Comparison of ENCODE assay signal across 10 cellular contexts in genomic region chr18:69958422-69958821, GRCh38. TPM values are rescaled to one million over a fixed set of nuclear protein-coding genes. Genes with fewer than 3 reads are reported as not detected.
DNase-seq lines count a peak whose midpoint lies in the region; ATAC-seq, FAIRE-seq and TF ChIP-seq lines count a peak whose summit lies in the region.
"Had no signal": no experiment of that assay in that cellular context is flagged by ENCODE, and none has a peak within 500 bp of the region (broad histone marks: within the 10 kb centered on the region; RNA-seq: fewer than 3 reads in every experiment).

No MANE protein-coding gene starts in this region.

- CTCF ChIA-PET in activated CD8-positive, alpha-beta T cell treated with anti-CD3 and anti-CD28 coated beads, Interleukin-2, amount 10 ng/mL, durations not matched to agents 7 days and 5 days (lab: Charles Lee) = interaction anchor here (1.6 to 2.0 kb wide), 4 partner anchors 10 to 60 kb away, joined by 5 to 10 read pairs (median 8); partner anchors contain the start of gene CD226

- H3K4me3 Mint-ChIP-seq in activated CD8-positive, alpha-beta T cell treated with anti-CD3 and anti-CD28 coated beads, Interleukin-2, amount 10 ng/mL, durations not matched to agents 7 days and 5 days = peak overlapping the region; percentile 3
- H3K4me3 Mint-ChIP-seq in H9 = no peak overlapping the region
- H3K4me3 Mint-ChIP-seq: neural crest cell had no signal

- H3K79me1 ChIP-seq in H9 (ENCODE audit: insufficient read depth, low read depth, low read length, poor library complexity, severe bottlenecking) = no peaks in the 10 kb centered on the region

- no peak overlapping the region for H3K23ac ChIP-seq in H9 (ENCODE audit: insufficient read length, low read depth, low read length)

- H3K4me1 Mint-ChIP-seq in activated CD8-positive, alpha-beta T cell treated with anti-CD3 and anti-CD28 coated beads, Interleukin-2, amount 10 ng/mL, durations not matched to agents 7 days and 5 days (ENCODE audit: low read depth) = peaks cover 25% of the 10 kb centered on the region
- H3K4me1 Mint-ChIP-seq in H9 = no peaks in the 10 kb centered on the region
- H3K4me1 Mint-ChIP-seq: neural crest cell had no signal

- POLR2A ChIA-PET in activated CD8-positive, alpha-beta T cell treated with anti-CD3 and anti-CD28 coated beads, Interleukin-2, amount 10 ng/mL, durations not matched to agents 7 days and 5 days (lab: Charles Lee) = interaction anchor here (1.0 to 2.0 kb wide), 3 partner anchors 13 to 49 kb away, joined by 4 to 12 read pairs (median 8); no protein-coding TSS in a partner anchor

- H2BK120ac ChIP-seq in H9 (ENCODE audit: low read depth, low read length, poor library complexity, severe bottlenecking) = no peak overlapping the region

- no peaks in the 10 kb centered on the region for H3K79me2 ChIP-seq in H9 (ENCODE audit: insufficient read depth, low read length)

- H3K9me3 ChIP-seq in H9 (ENCODE audit: control insufficient read depth, low read depth, low read length) = no peaks in the 10 kb centered on the region

- H3T11ph ChIP-seq in H9 (ENCODE audit: low read length) = no peak overlapping the region

- no peak overlapping the region for H2BK12ac ChIP-seq in H9 (ENCODE audit: insufficient read length, low read depth, low read length)

- peaks cover 6% of the 10 kb centered on the region for H3K36me3 Mint-ChIP-seq in activated CD8-positive, alpha-beta T cell treated with anti-CD3 and anti-CD28 coated beads, Interleukin-2, amount 10 ng/mL, durations not matched to agents 7 days and 5 days (ENCODE audit: low read depth)
- no peaks in the 10 kb centered on the region for H3K36me3 Mint-ChIP-seq in H9 (ENCODE audit: insufficient read depth in 1 of 3, low read depth in 3 of 3)

- H3K18ac ChIP-seq in H9 (ENCODE audit: insufficient read length, low read depth, low read length) = no peak overlapping the region

- no peak overlapping the region for H3K56ac ChIP-seq in H9 (ENCODE audit: insufficient read length, low read depth, low read length)

- H2AFZ ChIP-seq in H9 (ENCODE audit: low read length) = no peak overlapping the region
- H2AFZ ChIP-seq: GM23248 had no signal

- H3K23me2 ChIP-seq in H9 (ENCODE audit: insufficient read length, low read depth, low read length, poor library complexity, severe bottlenecking) = no peaks in the 10 kb centered on the region

- H3K9ac ChIP-seq in H9 (ENCODE audit: extremely low read depth, insufficient read length, low read length) = no peak overlapping the region
- H3K9ac ChIP-seq: GM23248 had no signal

- H3K14ac ChIP-seq in H9 (ENCODE audit: insufficient read depth, low read length) = no peak overlapping the region

- peak; percentile 90 for FAIRE-seq in GM12891 (lab: Jason Lieb, UNC)

- H4K20me1 ChIP-seq in H9 (ENCODE audit: control insufficient read depth, insufficient read depth, insufficient read length) = no peaks in the 10 kb centered on the region

- H2BK20ac ChIP-seq in H9 (ENCODE audit: low read depth, low read length, poor library complexity, severe bottlenecking) = no peak overlapping the region

- no peak overlapping the region for H2AK5ac ChIP-seq in H9 (ENCODE audit: insufficient read length, low read length)

- H3K27ac ChIP-seq in H9 (ENCODE audit: insufficient read length, low read depth, low read length) = no peak overlapping the region
- H3K27ac ChIP-seq: GM23248 had no signal

- DNase-seq in GM12891 (ENCODE audit: insufficient read length, low spot score) (no peak), NCI-H1417 treated with DMSO at 0.1 percent for 48 hours (lab: John Stamatoyannopoulos, UW) (no peak), GM20000 (ENCODE audit: low spot score) (no peak), H9 (no peak)
- DNase-seq in activated CD8-positive, alpha-beta T cell treated with anti-CD3 and anti-CD28 coated beads, Interleukin-2, amount 10 ng/mL, durations not matched to agents 7 days and 5 days = no peak
- DNase-seq: GM23248 had no signal

- peak overlapping the region; percentile 50 for H3K27ac Mint-ChIP-seq in activated CD8-positive, alpha-beta T cell treated with anti-CD3 and anti-CD28 coated beads, Interleukin-2, amount 10 ng/mL, durations not matched to agents 7 days and 5 days
- H3K27ac Mint-ChIP-seq in H9 = no peak overlapping the region

- ATAC-seq in GM19324 (IDR thresholded peaks at IDR 0.05; ENCODE audit: low FRiP score, unreplicated experiment) (peak; percentile 52), HG02938 (IDR thresholded peaks at IDR 0.05; ENCODE audit: unreplicated experiment) (peak; percentile 50), SK-N-SH treated with all-trans-retinoic acid at 6 μM for 48 hours (no peak)
- ATAC-seq in activated CD8-positive, alpha-beta T cell treated with anti-CD3 and anti-CD28 coated beads, Interleukin-2, amount 10 ng/mL, durations not matched to agents 7 days and 5 days = no peak

- H4K91ac ChIP-seq in H9 (ENCODE audit: insufficient read length, low read depth, low read length) = no peak overlapping the region

- H3K27me3 Mint-ChIP-seq in activated CD8-positive, alpha-beta T cell treated with anti-CD3 and anti-CD28 coated beads, Interleukin-2, amount 10 ng/mL, durations not matched to agents 7 days and 5 days (ENCODE audit: low read depth) = no peaks in the 10 kb centered on the region
- no peaks in the 10 kb centered on the region for H3K27me3 Mint-ChIP-seq in H9 (ENCODE audit: low read depth)

- no peak overlapping the region for H2BK15ac ChIP-seq in H9 (ENCODE audit: low read depth, low read length)

- no peaks in the 10 kb centered on the region for H3K27me3 ChIP-seq in H9 (ENCODE audit: insufficient read depth, low read length)

- H4K8ac ChIP-seq in H9 (replicated peaks; ENCODE audit: insufficient read length, low read depth, low read length) = no peak overlapping the region

- H3K4ac ChIP-seq in H9 (ENCODE audit: low read depth, low read length) = no peak overlapping the region

- no peaks in the 10 kb centered on the region for H3K4me1 ChIP-seq in H9 (ENCODE audit: insufficient read depth, low read length)

- H3K4me2 ChIP-seq in H9 (ENCODE audit: insufficient read depth, insufficient read length, low read length) = no peak overlapping the region

- no peaks in the 10 kb centered on the region for H3K9me3 Mint-ChIP-seq in activated CD8-positive, alpha-beta T cell treated with anti-CD3 and anti-CD28 coated beads, Interleukin-2, amount 10 ng/mL, durations not matched to agents 7 days and 5 days (ENCODE audit: insufficient read depth)
- 0 out of 5 replicates have a peak, but pooled peaks cover 0 to under 1% of the 10 kb centered on the region in 2 experiments for H3K9me3 Mint-ChIP-seq in H9

- no peak overlapping the region for H2BK5ac ChIP-seq in H9 (ENCODE audit: insufficient read length, low read length)

- no CpG with 5 or more reads among the region's 5 CpGs for WGBS in H9 (ENCODE audit: extremely low coverage, insufficient read length, low lambda C conversion rate)

- no peak overlapping the region for H4K5ac ChIP-seq in H9 (ENCODE audit: insufficient read length, low read depth, low read length)

- no peak for TF ChIP-seq POLR2A in GM12891 (IDR thresholded peaks at IDR 0.05; ENCODE audit: low read depth, low read length)

- TF ChIP-seq CTCF in GM20000 (IDR thresholded peaks at IDR 0.05; ENCODE audit: extremely low read depth, missing control alignments) = no peak
- TF ChIP-seq CTCF in H9 (conservative IDR thresholded peaks at IDR 0.05) = no peak

TF ChIP-seq in GM12891, 5 proteins besides CTCF, POLR2A, EP300 and RAD21:
- TF ChIP-seq POU2F2 (IDR thresholded peaks at IDR 0.05; ENCODE audit: low read depth, low read length) (peak; percentile 86), TAF1 (IDR thresholded peaks at IDR 0.05; ENCODE audit: low read depth, low read length) (no peak)

TF ChIP-seq in SK-N-SH treated with all-trans-retinoic acid at 6 μM for 48 hours, 23 proteins besides CTCF, POLR2A, EP300 and RAD21:
- TF ChIP-seq TOX (CRISPR knock-in tag; IDR thresholded peaks at IDR 0.05; ENCODE audit: borderline replicate concordance) = no peak
TF ChIP-seq in SK-N-SH treated with all-trans-retinoic acid at 6 μM for 48 hours: peak in this region for 0.

RNA-seq across cellular contexts. Expression of gene CD226, which starts 10.7 kb away (rescaled TPM):
- 65.3 TPM for polyA plus RNA-seq in GM12891 (2012; ENCODE audit: low read depth, missing spikeins)
- total RNA-seq in activated CD8-positive, alpha-beta T cell treated with anti-CD3 and anti-CD28 coated beads, Interleukin-2, amount 10 ng/mL, durations not matched to agents 7 days and 5 days = 10 to 100 TPM; 47.6 to 52.2 TPM
- total RNA-seq in H9 (2021) = 0.04 TPM in 1 of 2 replicates, not detected in the other

Comparison
In these comparisons a context has a peak if more than half of its experiments do, and no peak if none do; other contexts are left out.
1. ATAC-seq: peak in GM19324 (single experiment) and HG02938 (single experiment); none in activated CD8-positive, alpha-beta T cell treated with anti-CD3 and anti-CD28 coated beads, Interleukin-2, amount 10 ng/mL, durations not matched to agents 7 days and 5 days (single experiment) and SK-N-SH treated with all-trans-retinoic acid at 6 μM for 48 hours (single experiment).
2. RNA of gene CD226, which starts 10.7 kb away (total RNA-seq): 47.6 to 52.2 TPM in activated CD8-positive, alpha-beta T cell treated with anti-CD3 and anti-CD28 coated beads, Interleukin-2, amount 10 ng/mL, durations not matched to agents 7 days and 5 days; 0.04 TPM in H9; every median in the first group is over 10 times any median in the second.